Comparison of ENCODE assay signal across 8 cellular contexts in genomic region chr4:2811830-2812599, GRCh38. TPM values are rescaled to one million over a fixed set of nuclear protein-coding genes. Genes with fewer than 3 reads are reported as not detected.
DNase-seq lines count a peak whose midpoint lies in the region; ATAC-seq and TF ChIP-seq lines count a peak whose summit lies in the region.

No MANE protein-coding gene starts in this region.

- peak; percentile 91 for DNase-seq in CD14-positive monocyte (ENCODE audit: low spot score)
- peak; percentile 35 to 54 for DNase-seq in SHP77 (lab: John Stamatoyannopoulos, UW)
- peak; percentile 71 for DNase-seq in activated naive CD8-positive, alpha-beta T cell treated with anti-CD3 and anti-CD28 coated beads for 36 hours
- peak; percentile 76 for DNase-seq in left ventricle myocardium inferior
- no peak for DNase-seq in skeletal muscle cell (ENCODE audit: low read depth)

- H3K4me1 ChIP-seq in left ventricle myocardium inferior: peaks cover 69% of the 10 kb centered on the region

- H3K27ac Mint-ChIP-seq in CD14-positive monocyte: peak overlapping the region; percentile 92 to 97 (median 94)
- H3K27ac Mint-ChIP-seq in activated naive CD8-positive, alpha-beta T cell treated with anti-CD3 and anti-CD28 coated beads for 36 hours: peak overlapping the region; percentile 98

- H3K9me3 ChIP-seq in left ventricle myocardium inferior (replicated peaks): peaks cover 10% of the 10 kb centered on the region

- H3K4me3 Mint-ChIP-seq in CD14-positive monocyte: peak overlapping the region; percentile 87 to 90
- peak overlapping the region; percentile 94 for H3K4me3 Mint-ChIP-seq in activated naive CD8-positive, alpha-beta T cell treated with anti-CD3 and anti-CD28 coated beads for 36 hours

- H3K4me3 ChIP-seq in left ventricle myocardium inferior (peak overlapping the region; percentile 63), skeletal muscle cell (ENCODE audit: low read depth, low read length) (peak overlapping the region; percentile 35)

- H3K27me3 Mint-ChIP-seq in CD14-positive monocyte (ENCODE audit: low read depth in 3 of 3): peaks cover 0 to 3% (median 2%) of the 10 kb centered on the region in 3 donors
- H3K27me3 Mint-ChIP-seq in activated naive CD8-positive, alpha-beta T cell treated with anti-CD3 and anti-CD28 coated beads for 36 hours: no peaks in the 10 kb centered on the region

- peaks cover 0 to 2% (median 0%) of the 10 kb centered on the region in 7 donors for H3K9me3 Mint-ChIP-seq in CD14-positive monocyte
- no peaks in the 10 kb centered on the region for H3K9me3 Mint-ChIP-seq in activated naive CD8-positive, alpha-beta T cell treated with anti-CD3 and anti-CD28 coated beads for 36 hours

- peak overlapping the region; percentile 89 for H3K27ac ChIP-seq in left ventricle myocardium inferior (replicated peaks)

- no peaks in the 10 kb centered on the region for H3K27me3 ChIP-seq in left ventricle myocardium inferior (ENCODE audit: low read depth)

- intact Hi-C loops in CD14-positive monocyte (cut with micrococcal nuclease): loop anchor here (5.0 kb wide), 1 partner anchor 50 kb away; no protein-coding TSS in a partner anchor
- intact Hi-C loops in left ventricle myocardium inferior (cut with micrococcal nuclease): no loop called here

- TF ChIP-seq CTCF in CD14-positive monocyte (IDR thresholded peaks at IDR 0.05): no peak
- TF ChIP-seq CTCF in left ventricle myocardium inferior (IDR thresholded peaks at IDR 0.05; ENCODE audit: borderline replicate concordance): no peak

- H3K36me3 ChIP-seq in left ventricle myocardium inferior: no peaks in the 10 kb centered on the region

- ATAC-seq in GM19328 (IDR thresholded peaks at IDR 0.05; ENCODE audit: unreplicated experiment): peak; percentile 60
- peak; percentile 47 for ATAC-seq in HG03520 (IDR thresholded peaks at IDR 0.05; ENCODE audit: unreplicated experiment)
- no peak for ATAC-seq in HG02840 (IDR thresholded peaks at IDR 0.05; ENCODE audit: low FRiP score, unreplicated experiment)

- H3K36me3 Mint-ChIP-seq in CD14-positive monocyte: peaks cover 53 to 70% of the 10 kb centered on the region in 2 donors
- peaks cover 33% of the 10 kb centered on the region for H3K36me3 Mint-ChIP-seq in activated naive CD8-positive, alpha-beta T cell treated with anti-CD3 and anti-CD28 coated beads for 36 hours

- H3K4me1 Mint-ChIP-seq in CD14-positive monocyte: peaks cover 90% of the 10 kb centered on the region
- peaks cover 44% of the 10 kb centered on the region for H3K4me1 Mint-ChIP-seq in activated naive CD8-positive, alpha-beta T cell treated with anti-CD3 and anti-CD28 coated beads for 36 hours

RNA-seq across cellular contexts. Expression of gene SH3BP2, which starts 19.1 kb away (rescaled TPM):
- 10 to 100 TPM; 19.1 to 26.9 TPM for polyA plus RNA-seq in CD14-positive monocyte
- total RNA-seq in activated naive CD8-positive, alpha-beta T cell treated with anti-CD3 and anti-CD28 coated beads for 36 hours: 10 to 100 TPM; 72.2 to 74.1 TPM
- total RNA-seq in left ventricle myocardium inferior: 24.7 TPM

RNA-seq across cellular contexts. Expression of gene ADD1, which starts 31.6 kb away (rescaled TPM):
- 100 to 1,000 TPM in 1 of 2 donors, 10 to 100 TPM in 1; 76.1 to 103 TPM for polyA plus RNA-seq in CD14-positive monocyte
- total RNA-seq in activated naive CD8-positive, alpha-beta T cell treated with anti-CD3 and anti-CD28 coated beads for 36 hours: 100 to 1,000 TPM; 136 TPM
- total RNA-seq in left ventricle myocardium inferior: 212 TPM

RNA-seq across cellular contexts. Expression of gene TNIP2, which starts 55.9 kb away (rescaled TPM):
- polyA plus RNA-seq in CD14-positive monocyte: 10 to 100 TPM; 27.6 to 28.2 TPM
- 10 to 100 TPM; 50.0 to 50.3 TPM for total RNA-seq in activated naive CD8-positive, alpha-beta T cell treated with anti-CD3 and anti-CD28 coated beads for 36 hours
- 19.4 TPM for total RNA-seq in left ventricle myocardium inferior
